In the genomic region with DNA sequence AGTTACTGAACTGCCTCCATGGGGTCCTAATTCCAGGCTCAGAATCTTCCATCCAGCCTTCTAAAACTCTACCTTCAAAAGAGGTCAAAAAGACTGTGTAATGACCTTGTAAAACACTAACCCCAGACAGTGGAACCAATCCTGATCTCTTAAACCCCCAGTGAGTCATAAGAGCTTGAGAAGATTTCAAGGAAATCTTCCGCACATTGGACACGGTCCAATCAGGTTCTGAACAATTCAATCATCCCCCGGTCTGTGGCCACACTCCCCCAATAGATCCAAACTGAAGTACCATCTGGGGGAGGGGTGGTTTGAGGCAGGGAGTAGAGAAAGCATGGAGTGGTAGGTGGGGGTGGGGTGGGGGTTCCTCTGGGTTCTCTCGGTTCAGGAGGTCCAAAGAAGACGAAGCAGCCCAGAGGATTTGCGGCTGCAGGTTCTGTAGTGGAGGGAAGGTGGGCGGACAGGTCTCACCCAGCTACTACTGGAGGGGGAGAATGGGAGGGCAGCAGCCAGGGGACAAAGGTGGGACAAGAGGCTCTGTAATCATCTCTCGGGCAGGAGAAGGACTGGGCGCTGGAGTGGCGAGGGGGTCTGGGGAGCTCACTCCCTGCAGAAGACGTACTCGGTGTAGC, we compare ENCODE assay signal across 8 cellular contexts. TPM values are rescaled to one million over a fixed set of nuclear protein-coding genes. Genes with fewer than 3 reads are reported as not detected.
A peak's percentile ranks its signal among the peaks of the same experiment; 100 is the strongest.
DNase-seq lines count a peak whose midpoint lies in the region; ATAC-seq, FAIRE-seq and TF ChIP-seq lines count a peak whose summit lies in the region.

No MANE protein-coding gene starts in this region.

- H3K9me3 ChIP-seq in astrocyte (ENCODE audit: insufficient read depth, low read depth, low read length) (no peaks in the 10 kb centered on the region), right lobe of liver (no peaks in the 10 kb centered on the region)

- peak; percentile 22 for DNase-seq in activated naive CD4-positive, alpha-beta T cell treated with anti-CD3 and anti-CD28 coated beads, Interleukin-2, amount 10 ng/mL, durations not matched to agents 7 days and 5 days
- DNase-seq in activated naive CD4-positive, alpha-beta T cell treated with Interleukin-2 at 50 U/mL for 16 hours = no peak
- DNase-seq in astrocyte (ENCODE audit: low read depth) (peak; percentile 19), right lobe of liver (no peak), type B pancreatic cell (ENCODE audit: extremely low spot score, unreplicated experiment) (no peak), NCI-H1436 treated with DMSO at 0.1 percent for 48 hours (lab: John Stamatoyannopoulos, UW) (no peak)

- H3K27me3 Mint-ChIP-seq in activated naive CD4-positive, alpha-beta T cell treated with anti-CD3 and anti-CD28 coated beads, Interleukin-2, amount 10 ng/mL, durations not matched to agents 7 days and 5 days = peaks cover 28% of the 10 kb centered on the region
- H3K27me3 Mint-ChIP-seq in astrocyte (ENCODE audit: low read depth, unreplicated experiment) (peaks cover 12% of the 10 kb centered on the region), type B pancreatic cell (peaks cover 40% of the 10 kb centered on the region)

- intact Hi-C loops in right lobe of liver (cut with DNase I) = no loop called here

- peaks cover 3% of the 10 kb centered on the region for H3K27me3 ChIP-seq in astrocyte (ENCODE audit: insufficient read depth, low read length)
- H3K27me3 ChIP-seq in right lobe of liver = peaks cover 0 to 10% of the 10 kb centered on the region in 2 donors

- H3K4me1 ChIP-seq in astrocyte (ENCODE audit: insufficient read depth, low read length) (peaks cover 15% of the 10 kb centered on the region), right lobe of liver (peaks cover 0 to 15% (median 2%) of the 10 kb centered on the region in 4 donors)

- TF ChIP-seq POLR2A in right lobe of liver (IDR thresholded peaks at IDR 0.05) = no peak

- peak overlapping the region; percentile 60 for H3K4me3 ChIP-seq in astrocyte (ENCODE audit: insufficient read depth, low read depth, low read length)
- peak overlapping the region; percentile 47 to 59 (median 58) for H3K4me3 ChIP-seq in right lobe of liver

- H3K36me3 ChIP-seq in astrocyte (ENCODE audit: insufficient read depth, low read length) (no peaks in the 10 kb centered on the region), right lobe of liver (no peaks in the 10 kb centered on the region)

- TF ChIP-seq CTCF in astrocyte (IDR thresholded peaks at IDR 0.05; ENCODE audit: insufficient read depth, low read depth, low read length) (no peak), right lobe of liver (IDR thresholded peaks at IDR 0.05) (no peak), type B pancreatic cell (conservative IDR thresholded peaks at IDR 0.05) (no peak)

- peak overlapping the region; percentile 89 for H2AFZ ChIP-seq in astrocyte (ENCODE audit: low read depth, low read length)

- peak overlapping the region; percentile 87 for H3K27ac Mint-ChIP-seq in activated naive CD4-positive, alpha-beta T cell treated with anti-CD3 and anti-CD28 coated beads, Interleukin-2, amount 10 ng/mL, durations not matched to agents 7 days and 5 days
- H3K27ac Mint-ChIP-seq in astrocyte (ENCODE audit: unreplicated experiment) = peak overlapping the region; percentile 55
- H3K27ac Mint-ChIP-seq in type B pancreatic cell = peak overlapping the region; percentile 81

- H3K9ac ChIP-seq in astrocyte (ENCODE audit: low read length) = peak overlapping the region; percentile 56

- peak overlapping the region; percentile 88 for H3K4me3 Mint-ChIP-seq in activated naive CD4-positive, alpha-beta T cell treated with anti-CD3 and anti-CD28 coated beads, Interleukin-2, amount 10 ng/mL, durations not matched to agents 7 days and 5 days
- H3K4me3 Mint-ChIP-seq in astrocyte (ENCODE audit: unreplicated experiment) = peak overlapping the region; percentile 84
- peak overlapping the region; percentile 95 for H3K4me3 Mint-ChIP-seq in type B pancreatic cell

- no peaks in the 10 kb centered on the region for H3K9me3 Mint-ChIP-seq in activated naive CD4-positive, alpha-beta T cell treated with anti-CD3 and anti-CD28 coated beads, Interleukin-2, amount 10 ng/mL, durations not matched to agents 7 days and 5 days
- peaks cover 4% of the 10 kb centered on the region for H3K9me3 Mint-ChIP-seq in astrocyte (ENCODE audit: unreplicated experiment)
- H3K9me3 Mint-ChIP-seq in type B pancreatic cell = no peaks in the 10 kb centered on the region

- no peaks in the 10 kb centered on the region for H4K20me1 ChIP-seq in astrocyte (ENCODE audit: insufficient read depth, low read length)

- H3K79me2 ChIP-seq in astrocyte (ENCODE audit: insufficient read depth, low read length) = no peaks in the 10 kb centered on the region

- H3K36me3 Mint-ChIP-seq in activated naive CD4-positive, alpha-beta T cell treated with anti-CD3 and anti-CD28 coated beads, Interleukin-2, amount 10 ng/mL, durations not matched to agents 7 days and 5 days = peaks cover 10% of the 10 kb centered on the region
- H3K36me3 Mint-ChIP-seq in astrocyte (ENCODE audit: low read depth, unreplicated experiment) (no peaks in the 10 kb centered on the region), type B pancreatic cell (peaks cover 14% of the 10 kb centered on the region)

- CTCF ChIA-PET in activated naive CD4-positive, alpha-beta T cell treated with anti-CD3 and anti-CD28 coated beads, Interleukin-2, amount 10 ng/mL, durations not matched to agents 7 days and 5 days (lab: Charles Lee) = interaction anchor here (0.9 to 5.3 kb wide), 13 partner anchors 10 to 1008 kb away, joined by 3 to 38 read pairs (median 4); partner anchors contain the start of gene CLN5

- FAIRE-seq in astrocyte (lab: Jason Lieb, UNC) = no peak

- 13% methylated on average over 5 of the region's 12 CpGs for WGBS in right lobe of liver (ENCODE audit: insufficient coverage, low coverage, low lambda C conversion rate, missing lambda C conversion rate)

- peaks cover 49% of the 10 kb centered on the region for H3K4me1 Mint-ChIP-seq in activated naive CD4-positive, alpha-beta T cell treated with anti-CD3 and anti-CD28 coated beads, Interleukin-2, amount 10 ng/mL, durations not matched to agents 7 days and 5 days
- H3K4me1 Mint-ChIP-seq in astrocyte (ENCODE audit: low read depth, unreplicated experiment) = peaks cover 14% of the 10 kb centered on the region
- peaks cover 18% of the 10 kb centered on the region for H3K4me1 Mint-ChIP-seq in type B pancreatic cell (ENCODE audit: unreplicated experiment)

- H3K27ac ChIP-seq in astrocyte (ENCODE audit: low read depth, low read length) (no peak overlapping the region), right lobe of liver (peak overlapping the region; percentile 24 to 85 (median 56))

- peak overlapping the region; percentile 88 for H3K4me2 ChIP-seq in astrocyte (ENCODE audit: low read length)

- ATAC-seq in right lobe of liver = no peak
- ATAC-seq in HG02885 (IDR thresholded peaks at IDR 0.05; ENCODE audit: poor library complexity, unreplicated experiment) = no peak
- ATAC-seq in HG03354 (IDR thresholded peaks at IDR 0.05; ENCODE audit: poor library complexity, severe bottlenecking, unreplicated experiment) = no peak

RNA-seq across cellular contexts. Expression of gene KCTD12, which starts 1.5 kb away (rescaled TPM):
- total RNA-seq in astrocyte = 13.0 and 13.7 TPM in 2 replicates
- 10 to 100 TPM in 1 of 6 experiments, 1 to 10 TPM in 5; 3.5 to 10.9 (median 7.1) TPM for total RNA-seq in right lobe of liver
- total RNA-seq in type B pancreatic cell (ENCODE audit: low replicate concordance) = 59.3 and 154 TPM in 2 replicates

Comparison
In these comparisons a context has a peak if more than half of its experiments do, and no peak if none do; other contexts are left out.
1. DNase-seq: peak in activated naive CD4-positive, alpha-beta T cell treated with anti-CD3 and anti-CD28 coated beads, Interleukin-2, amount 10 ng/mL, durations not matched to agents 7 days and 5 days (single experiment) and astrocyte (single experiment); none in activated naive CD4-positive, alpha-beta T cell treated with Interleukin-2 at 50 U/mL for 16 hours (single experiment), right lobe of liver (0 of 3), type B pancreatic cell (single experiment) and NCI-H1436 treated with DMSO at 0.1 percent for 48 hours (single experiment).
2. Peak in every context shown above with its lines, with median percentiles within 50 percentile points of each other: H3K27ac Mint-ChIP-seq and H3K4me3 Mint-ChIP-seq.